In genomic region chr13:22114630-22115311, GRCh38 we compare ENCODE assay signal across 9 cellular contexts.
DNase-seq lines count a peak whose midpoint lies in the region; ATAC-seq and TF ChIP-seq lines count a peak whose summit lies in the region.
"Had no signal": no experiment of that assay in that cellular context is flagged by ENCODE, and none has a peak within 500 bp of the region (broad histone marks: within the 10 kb centered on the region; RNA-seq: fewer than 3 reads in every experiment).

No MANE protein-coding gene starts in this region.

- no peaks in the 10 kb centered on the region for H3K36me3 ChIP-seq in endodermal cell (ENCODE audit: control insufficient read depth, insufficient read depth, low read length)
- H3K36me3 ChIP-seq in vagina: no peaks in the 10 kb centered on the region
- H3K36me3 ChIP-seq: neutrophil had no signal

- H3K4me1 Mint-ChIP-seq in endodermal cell: peaks cover 18% of the 10 kb centered on the region

- TF ChIP-seq POLR2A in vagina (IDR thresholded peaks at IDR 0.05): no peak

- H3K9ac ChIP-seq in endodermal cell (ENCODE audit: extremely low read depth, low read length, poor library complexity, severe bottlenecking): no peak overlapping the region

- H3K27me3 Mint-ChIP-seq in endodermal cell (ENCODE audit: insufficient read depth): peaks cover 3% of the 10 kb centered on the region

- H3K9me3 ChIP-seq in endodermal cell (ENCODE audit: control insufficient read depth, low read length) (no peaks in the 10 kb centered on the region), vagina (no peaks in the 10 kb centered on the region)
- H3K9me3 ChIP-seq: neutrophil had no signal

- no peaks in the 10 kb centered on the region for H3K9me3 Mint-ChIP-seq in endodermal cell

- ATAC-seq in HG02798 (IDR thresholded peaks at IDR 0.05; ENCODE audit: poor library complexity, unreplicated experiment): peak; percentile 87

- 93 to 97% methylated on average over 4 to 8 of the region's 9 CpGs for WGBS in endodermal cell (ENCODE audit: insufficient coverage in 1 of 2, insufficient read length in 1 of 2), 2 experiments

- H3K4me3 Mint-ChIP-seq in endodermal cell: no peak overlapping the region

- H3K4me3 ChIP-seq in endodermal cell (ENCODE audit: low read length): no peak overlapping the region
- no peak overlapping the region for H3K4me3 ChIP-seq in vagina

- H3K4me1 ChIP-seq in endodermal cell (ENCODE audit: control insufficient read depth, insufficient read depth, low read length): peaks cover 4% of the 10 kb centered on the region
- H3K4me1 ChIP-seq in vagina: no peaks in the 10 kb centered on the region

- peak; percentile 10 for DNase-seq in stimulated activated CD4-positive, alpha-beta T cell treated with anti-CD3 and anti-CD28 coated beads, Interleukin-2, amount 100 ng/mL, for 4 hours (ENCODE audit: low read depth)
- DNase-seq in stimulated activated CD4-positive, alpha-beta T cell treated with anti-CD3 and anti-CD28 coated beads, Interleukin-12 subunit alpha, Interleukin-12 subunit beta, amount 100 ng/mL, for 4 hours: no peak
- DNase-seq in NOMO-1 treated with DMSO at 0.1 percent for 48 hours (lab: John Stamatoyannopoulos, UW; ENCODE audit: unreplicated experiment): peak; percentile 97
- DNase-seq in germinal center (ENCODE audit: low spot score): peak; percentile 44
- no peak for DNase-seq in endodermal cell
- no peak for DNase-seq in vagina (ENCODE audit: extremely low spot score in 2 of 2)
- no peak for DNase-seq in inferior parietal cortex (ENCODE audit: extremely low spot score)

- H3K27me3 ChIP-seq in endodermal cell (ENCODE audit: control insufficient read depth, insufficient read depth, low read length, poor library complexity, severe bottlenecking) (peaks cover 9% of the 10 kb centered on the region), vagina (no peaks in the 10 kb centered on the region)
- H3K27me3 ChIP-seq: neutrophil had no signal

- no peak overlapping the region for H3K27ac Mint-ChIP-seq in endodermal cell

- H3K27ac ChIP-seq in endodermal cell (ENCODE audit: low read depth, low read length): no peak overlapping the region
- H3K27ac ChIP-seq in vagina: no peak overlapping the region
- H3K27ac ChIP-seq: neutrophil had no signal

- no peak for TF ChIP-seq CTCF in endodermal cell (conservative IDR thresholded peaks at IDR 0.05)
- no peak for TF ChIP-seq CTCF in vagina (IDR thresholded peaks at IDR 0.05)

- intact Hi-C loops in vagina (cut with DNase I): no loop called here

- H3K36me3 Mint-ChIP-seq in endodermal cell (ENCODE audit: low read depth): no peaks in the 10 kb centered on the region

Comparison
In these comparisons a context has a peak if more than half of its experiments do, and no peak if none do; other contexts are left out.
1. DNase-seq: peak in stimulated activated CD4-positive, alpha-beta T cell treated with anti-CD3 and anti-CD28 coated beads, Interleukin-2, amount 100 ng/mL, for 4 hours (single experiment), NOMO-1 treated with DMSO at 0.1 percent for 48 hours (single experiment) and germinal center (single experiment); none in stimulated activated CD4-positive, alpha-beta T cell treated with anti-CD3 and anti-CD28 coated beads, Interleukin-12 subunit alpha, Interleukin-12 subunit beta, amount 100 ng/mL, for 4 hours (single experiment), endodermal cell (single experiment), vagina (0 of 2) and inferior parietal cortex (single experiment).